24 cellular contexts compared by ENCODE assay signal in the genomic region with DNA sequence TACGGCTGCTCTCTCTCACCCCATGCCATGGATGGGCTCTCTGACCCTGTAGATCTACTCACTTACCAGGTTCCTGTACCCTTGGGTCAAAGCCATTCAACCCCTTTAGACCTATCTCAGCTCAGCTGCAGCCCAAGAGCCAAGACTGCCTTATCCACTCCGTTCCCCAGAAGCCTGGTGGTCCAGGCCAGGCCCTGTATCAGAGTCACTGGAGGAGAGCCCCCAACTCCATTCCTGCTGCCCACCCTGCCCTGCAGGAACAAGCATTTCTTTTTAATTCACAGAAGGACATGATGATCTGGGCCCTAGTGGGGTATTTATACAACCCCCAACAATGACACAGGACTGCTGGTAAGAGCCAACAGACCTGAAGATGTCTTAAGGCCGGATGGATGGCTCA.
"Had no signal": no experiment of that assay in that cellular context is flagged by ENCODE, and none has a peak within 500 bp of the region (broad histone marks: within the 10 kb centered on the region; RNA-seq: fewer than 3 reads in every experiment).

No MANE protein-coding gene starts in this region.

- DNase-seq: activated B cell treated with CpG ODN at 0.5 μM for 24 hours; activated CD4-positive, alpha-beta T cell treated with anti-CD3 and anti-CD28 coated beads for 4 hours; activated CD4-positive, alpha-beta T cell treated with anti-CD3 and anti-CD28 coated beads, Interleukin-2, amount 10 ng/mL, durations not matched to agents 24 days and 14 days; activated CD4-positive, alpha-beta T cell treated with anti-CD3 and anti-CD28 coated beads, Interleukin-2, amount 50 U/mL, for 1 hour; activated CD4-positive, alpha-beta T cell treated with anti-CD3 and anti-CD28 coated beads, Interleukin-2, amount 50 U/mL, for 4 hours; activated CD4-positive, CD25-positive, alpha-beta regulatory T cell treated with anti-CD3 and anti-CD28 coated beads, Interleukin-2, amount 50 U/mL, for 72 hours; activated CD8-positive, alpha-beta memory T cell treated with anti-CD3 and anti-CD28 coated beads, Interleukin-2, amount 50 U/mL, for 4 hours; activated effector memory CD4-positive, alpha-beta T cell treated with anti-CD3 and anti-CD28 coated beads, Interleukin-2, amount 50 U/mL, for 16 hours; activated naive CD4-positive, alpha-beta T cell treated with anti-CD3 and anti-CD28 coated beads, Interleukin-2, amount 10 ng/mL, durations not matched to agents 7 days and 5 days; activated naive CD4-positive, alpha-beta T cell treated with Interleukin-2 at 50 U/mL for 16 hours; activated naive CD8-positive, alpha-beta T cell treated with anti-CD3 and anti-CD28 coated beads, Interleukin-2, amount 10 ng/mL, durations not matched to agents 7 days and 5 days; activated naive CD8-positive, alpha-beta T cell treated with anti-CD3 and anti-CD28 coated beads, Interleukin-2, amount 50 U/mL, for 24 hours; activated T-cell treated with anti-CD3 and anti-CD28 coated beads for 4 hours; activated T-cell treated with anti-CD3 and anti-CD28 coated beads, Interleukin-2, amount 50 U/mL, for 1 hour; activated T-cell treated with anti-CD3 and anti-CD28 coated beads, Interleukin-2, amount 50 U/mL, for 4 hours; amygdala; anterior cingulate cortex; caudate nucleus; SW 1271; T-helper 1 cell; T-helper 9 cell had no signal

- H3K36me3 ChIP-seq: ascending aorta, cardiac muscle cell had no signal

- H3K4me1 ChIP-seq: ascending aorta had no signal

- H3K4me3 ChIP-seq: ascending aorta, cardiac muscle cell had no signal

- H3K27ac ChIP-seq: ascending aorta, cardiac muscle cell, VCaP had no signal

- H3K27me3 ChIP-seq: ascending aorta had no signal

- H3K9me3 ChIP-seq: ascending aorta had no signal
